Comparison of ENCODE assay signal across 8 cellular contexts in genomic region chr12:49623142-49623899, GRCh38. TPM values are rescaled to one million over a fixed set of nuclear protein-coding genes. Genes with fewer than 3 reads are reported as not detected.
DNase-seq lines count a peak whose midpoint lies in the region; ATAC-seq, FAIRE-seq and TF ChIP-seq lines count a peak whose summit lies in the region.

Gene PRPF40B, plus strand, starts transcription at chr12:49623561. Its CDS starts 30 bp downstream, at chr12:49623591.

- H3K27ac ChIP-seq in ACC112 (ENCODE audit: low read depth, low read length), result peak within 1 kb of the TSS; percentile 28

- H3K36me3 ChIP-seq in ACC112 (ENCODE audit: insufficient read depth, low read length) (no peaks in the 10 kb centered on the region), bronchial epithelial cell (ENCODE audit: control insufficient read depth, insufficient read depth, low read length) (no peaks in the 10 kb centered on the region)

- H3K4me3 ChIP-seq in ACC112 (ENCODE audit: low read depth, low read length) (peak within 1 kb of the TSS; percentile 84), WI38 (ENCODE audit: low read depth, low read length) (peak within 1 kb of the TSS; percentile 65), bronchial epithelial cell (ENCODE audit: low read depth, low read length) (peak within 1 kb of the TSS; percentile 50)

- peak; percentile 86 for TF ChIP-seq POLR2A in GM18526 (IDR thresholded peaks at IDR 0.05; ENCODE audit: extremely low read depth, insufficient read length)

- peak within 1 kb of the TSS; percentile 96 for H2AFZ ChIP-seq in ACC112 (ENCODE audit: low read length, unreplicated experiment)

- peak; percentile 58 for ATAC-seq in HG03064 (IDR thresholded peaks at IDR 0.05; ENCODE audit: low read depth, unreplicated experiment)

- FAIRE-seq in bronchial epithelial cell (lab: Jason Lieb, UNC), result no peak

- TF ChIP-seq CTCF in WI38 (IDR thresholded peaks at IDR 0.05; ENCODE audit: low read depth, low read length) (0 out of 2 replicates have a peak, but pooled peaks have one; percentile 18), bronchial epithelial cell (IDR thresholded peaks at IDR 0.05; ENCODE audit: insufficient read depth, low read length, severe bottlenecking) (peak; percentile 46)

- H3K79me2 ChIP-seq in ACC112 (ENCODE audit: control insufficient read depth, insufficient read depth, low read length, unreplicated experiment), result no peaks in the 10 kb centered on the region

- DNase-seq in NCI-H2171 (lab: John Stamatoyannopoulos, UW) (peak; percentile 83), bronchial epithelial cell (ENCODE audit: low read depth) (peak; percentile 63), iris pigment epithelial cell (ENCODE audit: low read depth) (peak; percentile 80)
- peak; percentile 79 for DNase-seq in stimulated activated CD4-positive, alpha-beta T cell treated with anti-CD3 and anti-CD28 coated beads, Interleukin-12 subunit alpha, Interleukin-12 subunit beta, amount 100 ng/mL, for 4 hours

- H3K4me1 ChIP-seq in ACC112 (ENCODE audit: control insufficient read depth, insufficient read depth, low read length, unreplicated experiment), result peaks cover 37% of the 10 kb centered on the region

- no peaks in the 10 kb centered on the region for H3K27me3 ChIP-seq in ACC112 (ENCODE audit: insufficient read depth, low read length)
- H3K27me3 ChIP-seq in bronchial epithelial cell (ENCODE audit: control insufficient read depth, insufficient read depth, low read length), result no peaks in the 10 kb centered on the region

RNA-seq across cellular contexts. Expression of gene PRPF40B, which starts in this region (rescaled TPM):
- total RNA-seq in bronchial epithelial cell, result 16.3 and 21.4 TPM in 2 replicates

Comparison
In these comparisons a context has a peak if more than half of its experiments do, and no peak if none do; other contexts are left out.
1. Peak in every context shown above with its lines: DNase-seq, ATAC-seq, H3K4me3 ChIP-seq and H3K27ac ChIP-seq.